Comparison of ENCODE assay signal across 8 cellular contexts in the genomic region with DNA sequence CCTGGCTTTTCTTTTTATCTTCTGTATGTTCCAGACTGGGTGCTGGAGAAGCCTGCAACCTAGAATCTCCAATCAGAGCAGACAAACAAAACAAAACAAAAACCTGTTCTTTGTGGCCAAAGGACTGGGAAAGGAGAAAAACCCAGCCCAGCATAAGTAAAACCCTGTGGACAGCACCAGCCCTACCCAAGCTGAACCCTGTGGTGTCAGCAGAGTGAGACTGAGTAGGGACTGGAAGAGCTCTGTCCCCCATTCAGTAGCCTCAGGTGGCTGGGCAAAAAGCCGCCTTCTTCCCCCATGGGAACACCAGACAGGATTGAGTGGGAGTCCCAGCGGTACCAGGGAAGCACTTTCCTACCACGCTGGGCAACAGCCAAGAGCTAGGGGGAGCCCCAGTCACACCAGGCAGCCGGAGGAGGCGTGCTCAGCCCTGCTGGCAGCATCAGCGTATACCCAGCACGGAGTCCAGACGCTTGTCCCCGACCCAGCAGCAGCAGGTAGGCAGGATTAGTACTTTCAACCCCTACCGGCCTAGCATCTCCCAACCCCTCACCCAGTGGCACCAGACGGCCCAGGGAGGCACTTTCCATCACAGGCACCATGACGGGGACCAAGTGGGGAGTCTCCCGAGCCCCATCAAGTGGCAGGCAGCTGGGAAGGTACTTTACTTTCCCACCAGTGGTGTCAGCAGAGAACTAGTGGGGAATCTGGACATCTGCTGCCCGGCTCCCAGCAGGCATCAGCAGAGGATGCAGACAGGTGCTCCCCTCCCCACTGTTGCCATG. TPM values are rescaled to one million over a fixed set of nuclear protein-coding genes. Genes with fewer than 3 reads are reported as not detected.
DNase-seq lines count a peak whose midpoint lies in the region; ATAC-seq and TF ChIP-seq lines count a peak whose summit lies in the region.

No MANE protein-coding gene starts in this region.

- no peaks in the 10 kb centered on the region for H3K4me1 Mint-ChIP-seq in Caco-2 (ENCODE audit: low read depth, unreplicated experiment)
- H3K4me1 Mint-ChIP-seq in stimulated activated naive CD8-positive, alpha-beta T cell treated with anti-CD3 and anti-CD28 coated beads, Interleukin-15, Interleukin-2, amounts not matched to agents 100 ng/mL and 50 ng/mL, for 24 hours (ENCODE audit: low read depth): no peaks in the 10 kb centered on the region

- H3K4me3 ChIP-seq in Caco-2 (ENCODE audit: low read depth, low read length) (peak overlapping the region; percentile 39), HUES48 (ENCODE audit: low read depth, low read length) (peak overlapping the region; percentile 61), esophagus squamous epithelium (peak overlapping the region; percentile 22 to 58 (median 43)), mucosa of stomach (ENCODE audit: low read length) (no peak overlapping the region)

- no peak overlapping the region for H3K9ac ChIP-seq in HUES48 (ENCODE audit: low read depth, low read length)
- peak overlapping the region; percentile 4 for H3K9ac ChIP-seq in mucosa of stomach (ENCODE audit: low read length)

- CTCF ChIA-PET in Caco-2 (lab: Charles Lee): interaction anchor here (1.0 to 1.7 kb wide), 5 partner anchors 9 to 190 kb away, joined by 3 to 12 read pairs (median 4); a partner anchor contains a TSS

- no peak overlapping the region for H3K27ac Mint-ChIP-seq in Caco-2 (ENCODE audit: unreplicated experiment)
- H3K27ac Mint-ChIP-seq in stimulated activated naive CD8-positive, alpha-beta T cell treated with anti-CD3 and anti-CD28 coated beads, Interleukin-15, Interleukin-2, amounts not matched to agents 100 ng/mL and 50 ng/mL, for 24 hours: no peak overlapping the region

- H3K4me1 ChIP-seq in Caco-2 (peaks cover 4% of the 10 kb centered on the region; the same call in 1 of the 2 replicates), HUES48 (ENCODE audit: control insufficient read depth, insufficient read depth, low read length) (peaks cover 3% of the 10 kb centered on the region; the same call in 1 of the 2 replicates), esophagus squamous epithelium (peaks cover 0 to 10% (median 0%) of the 10 kb centered on the region in 3 donors), mucosa of stomach (ENCODE audit: control insufficient read depth, insufficient read depth, low read length) (no peaks in the 10 kb centered on the region)

- no peaks in the 10 kb centered on the region for H3K9me3 Mint-ChIP-seq in Caco-2 (ENCODE audit: unreplicated experiment)
- H3K9me3 Mint-ChIP-seq in stimulated activated naive CD8-positive, alpha-beta T cell treated with anti-CD3 and anti-CD28 coated beads, Interleukin-15, Interleukin-2, amounts not matched to agents 100 ng/mL and 50 ng/mL, for 24 hours: no peaks in the 10 kb centered on the region

- H3K36me3 ChIP-seq in Caco-2 (ENCODE audit: control insufficient read depth, insufficient read depth, low read length): no peaks in the 10 kb centered on the region
- no peaks in the 10 kb centered on the region for H3K36me3 ChIP-seq in HUES48 (ENCODE audit: control insufficient read depth, insufficient read depth, low read length)
- no peaks in the 10 kb centered on the region for H3K36me3 ChIP-seq in esophagus squamous epithelium
- H3K36me3 ChIP-seq in mucosa of stomach (ENCODE audit: control insufficient read depth, insufficient read depth, low read length): no peaks in the 10 kb centered on the region

- peak; percentile 43 to 87 for TF ChIP-seq CTCF in Caco-2 (IDR thresholded peaks at IDR 0.05; ENCODE audit: insufficient read depth in 1 of 2, low read depth in 1 of 2, low read length in 1 of 2, severe bottlenecking in 1 of 2, unreplicated experiment in 1 of 2)
- TF ChIP-seq CTCF in esophagus squamous epithelium (IDR thresholded peaks at IDR 0.05): peak; percentile 40 to 74 (median 57)

- TF ChIP-seq POLR2A in esophagus squamous epithelium (IDR thresholded peaks at IDR 0.05): no peak

- no TSS peak for BruUV-seq in Caco-2 (replicated peaks; lab: Mats Ljungman, UMichigan)

- H3K36me3 Mint-ChIP-seq in Caco-2 (ENCODE audit: insufficient read depth, unreplicated experiment): no peaks in the 10 kb centered on the region
- H3K36me3 Mint-ChIP-seq in stimulated activated naive CD8-positive, alpha-beta T cell treated with anti-CD3 and anti-CD28 coated beads, Interleukin-15, Interleukin-2, amounts not matched to agents 100 ng/mL and 50 ng/mL, for 24 hours (ENCODE audit: low read depth): no peaks in the 10 kb centered on the region

- peak; percentile 81 for ATAC-seq in GM21390 (IDR thresholded peaks at IDR 0.05; ENCODE audit: unreplicated experiment)

- no CpG with 5 or more reads among the region's 14 CpGs for WGBS in esophagus squamous epithelium, 2 donors

- H3K27me3 ChIP-seq in Caco-2 (replicated peaks; ENCODE audit: control insufficient read depth, insufficient read depth, low read length) (no peaks in the 10 kb centered on the region), HUES48 (ENCODE audit: control insufficient read depth, insufficient read depth, low read length) (no peaks in the 10 kb centered on the region), esophagus squamous epithelium (peaks cover 0 to 9% (median 0%) of the 10 kb centered on the region in 4 donors), mucosa of stomach (ENCODE audit: control insufficient read depth, insufficient read depth, low read length) (no peaks in the 10 kb centered on the region)

- DNase-seq in Caco-2 (peak; percentile 81 to 82), NOMO-1 (lab: John Stamatoyannopoulos, UW; ENCODE audit: unreplicated experiment in 2 of 2) (peak; percentile 21 to 35), activated T-cell treated with anti-CD3 and anti-CD28 coated beads for 4 hours (peak; percentile 17), esophagus squamous epithelium (lab: John Stamatoyannopoulos, UW) (no peak)

- POLR2A ChIA-PET in Caco-2 (lab: Charles Lee): no interaction called here

- intact Hi-C loops in Caco-2 (cut with micrococcal nuclease; ENCODE audit: unreplicated experiment) (loop anchor here (1.0 kb wide), 3 partner anchors 75 to 190 kb away; no protein-coding TSS in a partner anchor), esophagus squamous epithelium (cut with DNase I) (no loop called here)

- H3K9me3 ChIP-seq in Caco-2: no peaks in the 10 kb centered on the region
- no peaks in the 10 kb centered on the region for H3K9me3 ChIP-seq in HUES48 (ENCODE audit: control insufficient read depth, insufficient read depth, low read length)
- H3K9me3 ChIP-seq in esophagus squamous epithelium: no peaks in the 10 kb centered on the region
- no peaks in the 10 kb centered on the region for H3K9me3 ChIP-seq in mucosa of stomach (ENCODE audit: control insufficient read depth, low read length)

- H3K27me3 Mint-ChIP-seq in Caco-2 (ENCODE audit: insufficient read depth, unreplicated experiment): no peaks in the 10 kb centered on the region
- H3K27me3 Mint-ChIP-seq in stimulated activated naive CD8-positive, alpha-beta T cell treated with anti-CD3 and anti-CD28 coated beads, Interleukin-15, Interleukin-2, amounts not matched to agents 100 ng/mL and 50 ng/mL, for 24 hours: peaks cover 9% of the 10 kb centered on the region

- H3K27ac ChIP-seq in HUES48 (ENCODE audit: low read depth, low read length) (no peak overlapping the region), esophagus squamous epithelium (peak overlapping the region in 1 of 4 donors; percentile 17)

- H3K4me3 Mint-ChIP-seq in Caco-2 (ENCODE audit: unreplicated experiment): peak overlapping the region; percentile 76
- peak overlapping the region; percentile 52 for H3K4me3 Mint-ChIP-seq in stimulated activated naive CD8-positive, alpha-beta T cell treated with anti-CD3 and anti-CD28 coated beads, Interleukin-15, Interleukin-2, amounts not matched to agents 100 ng/mL and 50 ng/mL, for 24 hours

RNA-seq across cellular contexts. Expression of a gene that starts 8.6 kb away (rescaled TPM):
- total RNA-seq in Caco-2 (2022): 21.7 and 22.7 TPM in 2 replicates
- total RNA-seq in esophagus squamous epithelium: 1 to 10 TPM; 3.4 to 6.3 (median 4.2) TPM
